9 cellular contexts compared by ENCODE assay signal in the genomic region with DNA sequence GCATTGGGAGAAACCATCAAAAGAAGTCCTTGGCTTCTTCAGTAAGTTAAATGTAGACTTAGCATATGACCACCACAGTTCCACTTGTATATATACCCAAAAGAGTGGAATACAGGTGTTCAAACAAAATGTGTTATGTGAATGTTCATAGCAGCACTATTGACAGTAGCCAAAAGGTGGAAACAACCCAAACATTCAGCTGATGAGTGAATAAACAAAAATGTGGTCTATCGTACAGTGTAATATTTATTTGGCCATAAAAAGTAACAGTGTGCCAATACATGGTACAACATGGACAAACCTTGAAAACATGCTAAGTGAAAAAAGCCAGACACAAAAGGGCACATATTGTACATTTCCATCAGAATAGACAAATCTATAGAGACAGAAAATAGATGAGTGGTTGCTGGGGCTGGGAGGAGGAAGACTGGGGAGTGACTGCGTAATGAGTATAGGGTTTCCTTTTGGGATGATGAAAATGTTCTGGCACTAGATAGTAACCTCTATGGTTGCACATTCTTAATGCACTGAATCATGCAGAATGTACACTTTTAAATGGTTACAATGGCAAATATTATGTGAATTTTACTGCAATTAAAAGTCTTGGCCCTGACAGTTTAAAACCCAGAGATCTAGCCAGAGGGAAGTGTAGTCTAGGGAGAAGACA. TPM values are rescaled to one million over a fixed set of nuclear protein-coding genes. Genes with fewer than 3 reads are reported as not detected.
DNase-seq lines count a peak whose midpoint lies in the region; ATAC-seq, FAIRE-seq and TF ChIP-seq lines count a peak whose summit lies in the region.
"Had no signal": no experiment of that assay in that cellular context is flagged by ENCODE, and none has a peak within 500 bp of the region (broad histone marks: within the 10 kb centered on the region; RNA-seq: fewer than 3 reads in every experiment).

No MANE protein-coding gene starts in this region.

- no peak for TF ChIP-seq POLR2A in H54 (IDR thresholded peaks at IDR 0.05; ENCODE audit: low read depth, low read length)

- no peak for TF ChIP-seq CTCF in A673 (conservative IDR thresholded peaks at IDR 0.05; ENCODE audit: low read depth, low read length)
- no peak for TF ChIP-seq CTCF in fibroblast of the aortic adventitia (IDR thresholded peaks at IDR 0.05; ENCODE audit: insufficient read depth, low read length)

- H3K36me3 ChIP-seq in A673 (ENCODE audit: insufficient read depth, low read length, poor library complexity, severe bottlenecking) = peaks cover 47% of the 10 kb centered on the region

- peak overlapping the region; percentile 59 for H3K27ac Mint-ChIP-seq in activated CD4-positive, alpha-beta memory T cell treated with anti-CD3 and anti-CD28 coated beads for 36 hours

- CTCF ChIA-PET in A673 (lab: Charles Lee) = no interaction called here
- CTCF ChIA-PET in activated CD4-positive, alpha-beta memory T cell treated with anti-CD3 and anti-CD28 coated beads for 36 hours (lab: Charles Lee) = no interaction called here

- H3K36me3 Mint-ChIP-seq in activated CD4-positive, alpha-beta memory T cell treated with anti-CD3 and anti-CD28 coated beads for 36 hours = peaks cover 31% of the 10 kb centered on the region

- no peak overlapping the region for H3K4me3 ChIP-seq in A673 (ENCODE audit: low read depth, low read length, poor library complexity, severe bottlenecking)
- H3K4me3 ChIP-seq in fibroblast of the aortic adventitia (ENCODE audit: low read depth, low read length) = no peak overlapping the region

- H3K9me3 Mint-ChIP-seq in activated CD4-positive, alpha-beta memory T cell treated with anti-CD3 and anti-CD28 coated beads for 36 hours = peaks cover 7% of the 10 kb centered on the region

- intact Hi-C loops in A673 (cut with micrococcal nuclease; ENCODE audit: unreplicated experiment) = loop anchor here (10.0 kb wide), 1 partner anchor 366 kb away; a partner anchor contains a TSS
- intact Hi-C loops in activated CD4-positive, alpha-beta memory T cell treated with anti-CD3 and anti-CD28 coated beads for 36 hours (cut with micrococcal nuclease) = loop anchor here (10.0 kb wide), 1 partner anchor 424 kb away; a partner anchor contains a TSS

- H3K4me1 ChIP-seq in A673 (ENCODE audit: insufficient read depth, low read length, poor library complexity, severe bottlenecking) = peaks cover 16% of the 10 kb centered on the region

- H3K27ac ChIP-seq in A673 (ENCODE audit: low read depth, low read length, poor library complexity, severe bottlenecking) = peak overlapping the region; percentile 31

- H3K27me3 Mint-ChIP-seq in activated CD4-positive, alpha-beta memory T cell treated with anti-CD3 and anti-CD28 coated beads for 36 hours = no peaks in the 10 kb centered on the region

- no peaks in the 10 kb centered on the region for H3K27me3 ChIP-seq in A673 (replicated peaks; ENCODE audit: insufficient read depth, low read depth, low read length, poor library complexity)

- DNase-seq in A673 (ENCODE audit: low spot score) = no peak
- peak; percentile 23 for DNase-seq in H54 (ENCODE audit: insufficient read length, low spot score)
- no peak for DNase-seq in activated CD4-positive, alpha-beta memory T cell treated with anti-CD3 and anti-CD28 coated beads for 36 hours
- peak; percentile 79 for DNase-seq in fibroblast of the aortic adventitia (ENCODE audit: low read depth)
- DNase-seq in islet precursor cell = no peak
- DNase-seq in NCI-H526 treated with DMSO at 0.1 percent for 48 hours (lab: John Stamatoyannopoulos, UW) = no peak
- DNase-seq: DMS153 had no signal

- FAIRE-seq in H54 (lab: Jason Lieb, UNC) = no peak

- H3K4me1 Mint-ChIP-seq in activated CD4-positive, alpha-beta memory T cell treated with anti-CD3 and anti-CD28 coated beads for 36 hours (ENCODE audit: low read depth) = peaks cover 54% of the 10 kb centered on the region

- H3K4me3 Mint-ChIP-seq in activated CD4-positive, alpha-beta memory T cell treated with anti-CD3 and anti-CD28 coated beads for 36 hours = no peak overlapping the region

- ATAC-seq in GM21529 (IDR thresholded peaks at IDR 0.05; ENCODE audit: unreplicated experiment) = no peak
- no peak for ATAC-seq in activated CD4-positive, CD25-positive, alpha-beta regulatory T cell treated with anti-CD3 and anti-CD28 coated beads, Interleukin-2, amount 50 U/mL, for 24 hours

- no peaks in the 10 kb centered on the region for H3K9me3 ChIP-seq in A673 (ENCODE audit: low read depth, low read length, poor library complexity, severe bottlenecking)

- POLR2A ChIA-PET in A673 (lab: Charles Lee; ENCODE audit: low non-redundant PET) = interaction anchor here (0.6 kb wide), 1 partner anchor 561 kb away, joined by 5 read pairs; no protein-coding TSS in a partner anchor
- POLR2A ChIA-PET in activated CD4-positive, alpha-beta memory T cell treated with anti-CD3 and anti-CD28 coated beads for 36 hours (lab: Charles Lee) = no interaction called here

- BruUV-seq in A673 (replicated peaks; lab: Mats Ljungman, UMichigan) = no TSS peak

RNA-seq across cellular contexts. Expression of a gene that starts 5.5 kb away (rescaled TPM):
- total RNA-seq in A673 (2021) (109 and 116 TPM in 2 replicates), fibroblast of the aortic adventitia (ENCODE audit: low replicate concordance) (56.0 and 77.7 TPM in 2 replicates)
- total RNA-seq in activated CD4-positive, alpha-beta memory T cell treated with anti-CD3 and anti-CD28 coated beads for 36 hours = 100 to 1,000 TPM; 102 to 104 TPM

RNA-seq across cellular contexts. Expression of a gene that starts 5.7 kb away (rescaled TPM):
- total RNA-seq in A673 (2021) = 12.0 and 13.6 TPM in 2 replicates
- 10 to 100 TPM; 14.0 to 17.1 TPM for total RNA-seq in activated CD4-positive, alpha-beta memory T cell treated with anti-CD3 and anti-CD28 coated beads for 36 hours
- total RNA-seq in fibroblast of the aortic adventitia (ENCODE audit: low replicate concordance) = 2.3 and 20.4 TPM in 2 replicates

Comparison
In these comparisons a context has a peak if more than half of its experiments do, and no peak if none do; other contexts are left out.
1. DNase-seq: peak in H54 (single experiment) and fibroblast of the aortic adventitia (single experiment); none in A673 (single experiment), activated CD4-positive, alpha-beta memory T cell treated with anti-CD3 and anti-CD28 coated beads for 36 hours (single experiment), islet precursor cell (single experiment) and NCI-H526 treated with DMSO at 0.1 percent for 48 hours (single experiment).